Comparison of ENCODE assay signal across 8 cellular contexts in the genomic region with DNA sequence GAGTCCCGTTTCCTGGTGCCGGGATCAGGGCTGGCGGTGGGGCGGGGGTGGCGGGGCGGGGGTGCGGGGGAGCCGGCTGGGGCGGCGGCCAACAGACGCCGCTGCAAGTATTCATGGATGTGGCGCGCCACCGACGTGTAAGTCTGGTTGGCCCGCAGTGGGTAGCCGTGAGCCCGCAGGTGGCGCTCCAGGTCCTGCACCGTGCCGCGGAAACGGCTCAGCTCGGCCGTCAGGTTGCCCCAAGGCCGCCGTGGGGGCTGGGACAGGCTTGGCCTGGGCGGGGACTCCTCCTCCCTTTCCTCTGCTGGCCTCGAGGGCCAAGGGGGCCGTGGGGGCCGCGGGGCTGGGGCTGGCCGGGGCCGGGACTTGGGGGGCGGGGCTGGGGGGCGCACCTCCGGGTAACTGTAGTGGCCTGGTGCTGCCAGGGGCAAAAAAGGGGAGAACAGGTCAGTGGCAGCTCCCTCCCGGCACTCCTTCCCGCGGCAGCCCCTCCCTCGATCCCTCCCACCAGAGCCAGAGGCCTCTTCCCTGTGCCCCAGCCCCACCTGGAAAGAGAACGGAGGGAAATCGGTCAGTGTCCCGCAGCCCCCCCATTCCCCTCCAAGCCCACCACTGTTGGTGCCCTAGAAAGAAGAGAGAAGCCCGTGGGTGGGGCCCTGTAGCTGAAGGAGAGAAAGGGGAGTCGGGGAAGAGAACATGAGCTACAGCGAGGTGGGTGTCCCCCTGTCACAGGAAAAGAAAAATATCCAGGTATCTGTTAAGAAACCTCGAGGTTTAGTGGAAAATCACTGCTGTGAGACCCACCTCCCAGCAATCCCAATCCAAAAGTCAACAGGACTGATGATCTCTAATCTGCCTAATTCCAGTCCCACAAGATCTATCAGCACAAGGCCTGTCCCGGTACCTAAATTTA. TPM values are rescaled to one million over a fixed set of nuclear protein-coding genes. Genes with fewer than 3 reads are reported as not detected.
A peak's percentile ranks its signal among the peaks of the same experiment; 100 is the strongest.
DNase-seq lines count a peak whose midpoint lies in the region; ATAC-seq, FAIRE-seq and TF ChIP-seq lines count a peak whose summit lies in the region.

No MANE protein-coding gene starts in this region.

- POLR2A ChIA-PET in H1 (lab: Charles Lee; ENCODE audit: partially characterized antibody): interaction anchor here (0.8 to 2.2 kb wide), 10 partner anchors 12 to 89 kb away, joined by 3 to 7 read pairs (median 4); a partner anchor contains a TSS

- no peak overlapping the region for H2BK120ac ChIP-seq in H1 (replicated peaks; ENCODE audit: low read depth, low read length)

- peak overlapping the region; percentile 92 for H4K8ac ChIP-seq in H1 (ENCODE audit: extremely low read depth, insufficient read depth, low read length)

- H3K4me1 ChIP-seq in ES-I3 (ENCODE audit: insufficient read depth, low read length) (peaks cover 6% of the 10 kb centered on the region; the same call in 1 of the 2 replicates), H1 (replicated peaks in 1 of 4; ENCODE audit: control insufficient read depth in 3 of 4, insufficient read depth in 4 of 4, low read length in 3 of 4) (peaks cover 0 to 16% (median 7%) of the 10 kb centered on the region in 4 experiments; a peak in 5 of 7 replicates), mucosa of descending colon (ENCODE audit: low read depth) (peaks cover 13% of the 10 kb centered on the region)

- no peak overlapping the region for H3K27ac ChIP-seq in H1 (ENCODE audit: low read depth, low read length)

- CTCF ChIA-PET in H1 (lab: Charles Lee; ENCODE audit: partially characterized antibody): interaction anchor here (0.5 to 7.5 kb wide), 14 partner anchors 10 to 212 kb away, joined by 3 to 61 read pairs (median 4); no protein-coding TSS in a partner anchor

- no peaks in the 10 kb centered on the region; the same call in 1 of the 2 replicates for H3K23me2 ChIP-seq in H1 (ENCODE audit: low read depth, low read length)

- no peak for FAIRE-seq in H1 (lab: Jason Lieb, UNC)

- TF ChIP-seq POLR2A in H1 (IDR thresholded peaks at IDR 0.05; ENCODE audit: control extremely low read depth in 1 of 2, low read depth in 2 of 2, low read length in 2 of 2): no peak

- 0 out of 2 replicates have a peak overlapping the region, but pooled peaks have one; percentile 71 for H2BK12ac ChIP-seq in H1 (ENCODE audit: low read depth, low read length)

- H3K27me3 ChIP-seq in H1 (replicated peaks in 1 of 4; ENCODE audit: control insufficient read depth in 3 of 4, extremely low read depth in 1 of 4, insufficient read depth in 3 of 4, low read length in 3 of 4): peaks cover 0 to 13% (median 11%) of the 10 kb centered on the region in 4 experiments; a peak in 5 of 7 replicates

- H3K23ac ChIP-seq in H1 (ENCODE audit: insufficient read length): no peak overlapping the region

- H3K4me1 Mint-ChIP-seq in stimulated activated naive B cell treated with anti-CD40 and anti-IgM and Interleukin-4, amounts not matched to agents 10 μg/mL and 1 μg/mL and 100 μg/mL, for 72 hours: peaks cover 20 to 28% of the 10 kb centered on the region in 2 donors

- peak overlapping the region; percentile 53; the same call in 1 of the 2 replicates for H2BK15ac ChIP-seq in H1 (ENCODE audit: low read length)

- TF ChIP-seq CTCF in H1 (IDR thresholded peaks at IDR 0.05; ENCODE audit: control extremely low read depth in 1 of 3, insufficient read depth in 1 of 3, low read depth in 1 of 3, low read length in 3 of 3): peak in 2 of 3 experiments; percentile 68 to 83; a peak in 3 of 4 replicates
- peak; percentile 17 for TF ChIP-seq CTCF in mucosa of descending colon (IDR thresholded peaks at IDR 0.05)

- H4K91ac ChIP-seq in H1 (replicated peaks; ENCODE audit: insufficient read length, low read length): no peak overlapping the region

- no peak overlapping the region for H2AK5ac ChIP-seq in H1 (ENCODE audit: low read depth, low read length)

- no peaks in the 10 kb centered on the region for H3K79me1 ChIP-seq in H1 (ENCODE audit: low read depth, low read length)

- H2BK5ac ChIP-seq in H1 (ENCODE audit: low read depth, low read length): no peak overlapping the region; the same call in 1 of the 2 replicates

- TF ChIP-seq RAD21 in H1 (IDR thresholded peaks at IDR 0.05 in 1 of 2, conservative IDR thresholded peaks at IDR 0.05 in 1 of 2; ENCODE audit: low read depth in 2 of 2, low read length in 2 of 2): peak; percentile 73 to 80

- H3K79me2 ChIP-seq in H1 (ENCODE audit: control insufficient read depth in 1 of 2, insufficient read depth in 2 of 2, low read length in 2 of 2): no peaks in the 10 kb centered on the region

- H3K9me3 Mint-ChIP-seq in stimulated activated naive B cell treated with anti-CD40 and anti-IgM and Interleukin-4, amounts not matched to agents 10 μg/mL and 1 μg/mL and 100 μg/mL, for 72 hours: no peaks in the 10 kb centered on the region

- H3K4me3 ChIP-seq in H1 (ENCODE audit: extremely low read depth in 1 of 4, insufficient read depth in 2 of 4, low read depth in 3 of 4, low read length in 4 of 4) (peak overlapping the region; percentile 12 to 60 (median 28)), mucosa of descending colon (no peak overlapping the region)

- no peak overlapping the region for H3K4ac ChIP-seq in H1 (replicated peaks; ENCODE audit: insufficient read length, low read depth, low read length)

- peak overlapping the region; percentile 95 for H3K18ac ChIP-seq in H1 (ENCODE audit: extremely low read depth, low read length)

- no peak overlapping the region for H3K4me3 Mint-ChIP-seq in stimulated activated naive B cell treated with anti-CD40 and anti-IgM and Interleukin-4, amounts not matched to agents 10 μg/mL and 1 μg/mL and 100 μg/mL, for 72 hours

- no peaks in the 10 kb centered on the region for H3K9me3 ChIP-seq in ES-I3 (ENCODE audit: control insufficient read depth, insufficient read depth, low read length)
- no peaks in the 10 kb centered on the region for H3K9me3 ChIP-seq in H1 (ENCODE audit: insufficient read depth in 2 of 2, low read depth in 1 of 2, low read length in 1 of 2)
- no peaks in the 10 kb centered on the region for H3K9me3 ChIP-seq in mucosa of descending colon

- H3K27ac Mint-ChIP-seq in stimulated activated naive B cell treated with anti-CD40 and anti-IgM and Interleukin-4, amounts not matched to agents 10 μg/mL and 1 μg/mL and 100 μg/mL, for 72 hours: no peak overlapping the region

- TF ChIP-seq EP300 in H1 (IDR thresholded peaks at IDR 0.05; ENCODE audit: borderline replicate concordance in 1 of 2, low read depth in 2 of 2, low read length in 2 of 2): peak in 1 of 2 experiments; percentile 62; a peak in 1 of 3 replicates

- H3K4me2 ChIP-seq in H1 (ENCODE audit: insufficient read depth in 1 of 2, low read depth in 2 of 2, low read length in 2 of 2): peak overlapping the region; percentile 39 to 66; a peak in 3 of 4 replicates

- H3K27me3 Mint-ChIP-seq in stimulated activated naive B cell treated with anti-CD40 and anti-IgM and Interleukin-4, amounts not matched to agents 10 μg/mL and 1 μg/mL and 100 μg/mL, for 72 hours: peaks cover 63 to 81% of the 10 kb centered on the region in 2 donors

- H3K56ac ChIP-seq in H1 (replicated peaks; ENCODE audit: insufficient read length, low read depth, low read length): no peak overlapping the region

- no peaks in the 10 kb centered on the region for H4K20me1 ChIP-seq in H1 (replicated peaks in 1 of 2; ENCODE audit: control insufficient read depth in 1 of 2, insufficient read depth in 2 of 2, low read length in 2 of 2)

- peak overlapping the region; percentile 61; the same call in 1 of the 2 replicates for H2AFZ ChIP-seq in H1 (ENCODE audit: low read length)

- ATAC-seq in mucosa of descending colon (peak; percentile 91), GM19452 (IDR thresholded peaks at IDR 0.05; ENCODE audit: unreplicated experiment) (no peak)
- ATAC-seq in stimulated activated naive B cell treated with anti-CD40 and anti-IgM and Interleukin-4, amounts not matched to agents 10 μg/mL and 1 μg/mL and 100 μg/mL, for 72 hours (replicated peaks): peak; percentile 61 to 68

- DNase-seq in NCI-H510A treated with DMSO at 0.1 percent for 48 hours (lab: John Stamatoyannopoulos, UW) (peak; percentile 50), H1 (ENCODE audit: low read depth in 1 of 2, low spot score in 2 of 2) (peak; percentile 73 to 92), mucosa of descending colon (peak; percentile 86 to 90 (median 86)), SKM-1 treated with dmso at 0.1 percent for 144 hours (lab: John Stamatoyannopoulos, UW; ENCODE audit: unreplicated experiment) (no peak)
- DNase-seq in activated CD8-positive, alpha-beta memory T cell treated with anti-CD3 and anti-CD28 coated beads for 1 hour (ENCODE audit: extremely low read depth in 1 of 2, low read depth in 1 of 2): peak; percentile 19 to 60
- DNase-seq in stimulated activated naive B cell treated with anti-CD40 and anti-IgM and Interleukin-4, amounts not matched to agents 10 μg/mL and 1 μg/mL and 100 μg/mL, for 72 hours: peak; percentile 47

- H2BK20ac ChIP-seq in H1 (ENCODE audit: low read length): no peak overlapping the region

- no peaks in the 10 kb centered on the region for H3K36me3 Mint-ChIP-seq in stimulated activated naive B cell treated with anti-CD40 and anti-IgM and Interleukin-4, amounts not matched to agents 10 μg/mL and 1 μg/mL and 100 μg/mL, for 72 hours

- H3K14ac ChIP-seq in H1 (ENCODE audit: insufficient read length): no peak overlapping the region

- H4K5ac ChIP-seq in H1 (ENCODE audit: insufficient read length, low read depth, low read length): no peak overlapping the region

- no peaks in the 10 kb centered on the region for H3K36me3 ChIP-seq in ES-I3 (ENCODE audit: insufficient read depth, low read length)
- no peaks in the 10 kb centered on the region for H3K36me3 ChIP-seq in H1 (ENCODE audit: control insufficient read depth in 2 of 4, insufficient read depth in 4 of 4, low read length in 3 of 4)
- no peaks in the 10 kb centered on the region for H3K36me3 ChIP-seq in mucosa of descending colon (ENCODE audit: low read depth)

- H3K9ac ChIP-seq in ES-I3 (ENCODE audit: low read depth, low read length) (peak overlapping the region; percentile 47), H1 (replicated peaks in 1 of 4; ENCODE audit: extremely low read depth in 1 of 4, low read depth in 3 of 4, low read length in 3 of 4) (peak overlapping the region in 2 of 4 experiments; percentile 48 to 63; a peak in 4 of 7 replicates)

- 41% methylated on average over 8 of the region's 50 CpGs; no CpG with 5 or more reads in 1 of the 2 experiments for WGBS in H1 (ENCODE audit: extremely low coverage in 1 of 2, insufficient coverage in 1 of 2, insufficient read length in 1 of 2, insufficient replicate concordance in 2 of 2, low coverage in 1 of 2, low lambda C conversion rate in 2 of 2, missing lambda C conversion rate in 1 of 2), 2 experiments

- intact Hi-C loops in mucosa of descending colon (cut with DNase I, micrococcal nuclease): no loop called here

RNA-seq across cellular contexts. Expression of a gene that starts 21.3 kb away (rescaled TPM):
- 4.8 and 5.5 TPM in 2 replicates for total RNA-seq in H1 (2021; fragmentation: NEBNext Ultra II Directional; extraction: Animal tissue kit (Norgen Biotek cat#: 25700))
- polyA plus RNA-seq in H1 (2011; rRNA removed): 3.1 and 6.5 TPM in 2 replicates
- 3.8 TPM for polyA plus RNA-seq in H1 (2011; cell fraction: cytosol; rRNA removed)
- polyA plus RNA-seq in H1 (2011; cell fraction: nucleus; rRNA removed): 19.4 TPM
- polyA plus RNA-seq in H1 (2012, experiment 1 of 2): 2.7 to 5.3 TPM (median 4.8 TPM) in 4 replicates
- polyA plus RNA-seq in H1 (2012, experiment 2 of 2): 2.0 TPM
- 2.0 TPM for polyA plus RNA-seq in H1 (2013, experiment 1 of 2)
- polyA plus RNA-seq in H1 (2013, experiment 2 of 2): 2.4 TPM
- 2.6 and 3.6 TPM in 2 replicates for polyA minus RNA-seq in H1 (2011; rRNA and poly(A)+ RNA removed)
- 5.5 TPM for polyA minus RNA-seq in H1 (2011; cell fraction: cytosol; rRNA and poly(A)+ RNA removed)
- 7.9 TPM for polyA minus RNA-seq in H1 (2011; cell fraction: nucleus; rRNA and poly(A)+ RNA removed)
- total RNA-seq in mucosa of descending colon: 10 to 100 TPM; 20.1 to 87.0 (median 36.9) TPM

RNA-seq across cellular contexts. Expression of a gene that starts 40.2 kb away (rescaled TPM):
- total RNA-seq in H1 (2021; fragmentation: NEBNext Ultra II Directional; extraction: Animal tissue kit (Norgen Biotek cat#: 25700)): 36.2 and 38.1 TPM in 2 replicates
- polyA plus RNA-seq in H1 (2011; rRNA removed): 42.2 and 66.3 TPM in 2 replicates
- polyA plus RNA-seq in H1 (2011; cell fraction: cytosol; rRNA removed): 37.2 TPM
- 118 TPM for polyA plus RNA-seq in H1 (2011; cell fraction: nucleus; rRNA removed)
- 32.9 to 50.0 TPM (median 43.7 TPM) in 4 replicates for polyA plus RNA-seq in H1 (2012, experiment 1 of 2)
- 61.0 TPM for polyA plus RNA-seq in H1 (2012, experiment 2 of 2)
- 39.5 TPM for polyA plus RNA-seq in H1 (2013, experiment 1 of 2)
- 41.1 TPM for polyA plus RNA-seq in H1 (2013, experiment 2 of 2)
- 28.8 and 31.4 TPM in 2 replicates for polyA minus RNA-seq in H1 (2011; rRNA and poly(A)+ RNA removed)
- polyA minus RNA-seq in H1 (2011; cell fraction: cytosol; rRNA and poly(A)+ RNA removed): 20.3 TPM
- polyA minus RNA-seq in H1 (2011; cell fraction: nucleus; rRNA and poly(A)+ RNA removed): 41.5 TPM
- 100 to 1,000 TPM in 1 of 3 donors, 10 to 100 TPM in 2; 79.9 to 121 (median 97.4) TPM for total RNA-seq in mucosa of descending colon

RNA-seq across cellular contexts. Expression of a gene that starts 42.3 kb away (rescaled TPM):
- total RNA-seq in H1 (2021; fragmentation: NEBNext Ultra II Directional; extraction: Animal tissue kit (Norgen Biotek cat#: 25700)): 9.4 and 10.9 TPM in 2 replicates
- polyA plus RNA-seq in H1 (2011; rRNA removed): 5.4 and 5.8 TPM in 2 replicates
- 7.0 TPM for polyA plus RNA-seq in H1 (2011; cell fraction: cytosol; rRNA removed)
- polyA plus RNA-seq in H1 (2011; cell fraction: nucleus; rRNA removed): 6.1 TPM
- 9.7 to 13.9 TPM (median 10.9 TPM) in 4 replicates for polyA plus RNA-seq in H1 (2012, experiment 1 of 2)
- 16.2 TPM for polyA plus RNA-seq in H1 (2012, experiment 2 of 2)
- polyA plus RNA-seq in H1 (2013, experiment 1 of 2): 6.4 TPM
- 6.1 TPM for polyA plus RNA-seq in H1 (2013, experiment 2 of 2)
- 4.7 and 5.1 TPM in 2 replicates for polyA minus RNA-seq in H1 (2011; rRNA and poly(A)+ RNA removed)
- 3.7 TPM for polyA minus RNA-seq in H1 (2011; cell fraction: cytosol; rRNA and poly(A)+ RNA removed)
- 4.1 TPM for polyA minus RNA-seq in H1 (2011; cell fraction: nucleus; rRNA and poly(A)+ RNA removed)
- 1 to 10 TPM; 5.0 to 6.8 (median 5.3) TPM for total RNA-seq in mucosa of descending colon

RNA-seq across cellular contexts. Expression of a gene that starts 49.6 kb away (rescaled TPM):
- 0.22 and 0.40 TPM in 2 replicates for total RNA-seq in H1 (2021; fragmentation: NEBNext Ultra II Directional; extraction: Animal tissue kit (Norgen Biotek cat#: 25700))
- polyA plus RNA-seq in H1 (2011; rRNA removed): 0.14 and 0.23 TPM in 2 replicates
- polyA plus RNA-seq in H1 (2011; cell fraction: cytosol; rRNA removed): 0.21 TPM
- 0.71 TPM for polyA plus RNA-seq in H1 (2011; cell fraction: nucleus; rRNA removed)
- polyA plus RNA-seq in H1 (2012, experiment 1 of 2): 0.32 to 0.62 TPM (median 0.36 TPM) in 3 of 4 replicates, not detected in the other
- polyA plus RNA-seq in H1 (2012, experiment 2 of 2): 0.30 TPM
- polyA plus RNA-seq in H1 (2013, experiment 1 of 2): 0.14 TPM
- polyA plus RNA-seq in H1 (2013, experiment 2 of 2): 0.11 TPM
- polyA minus RNA-seq in H1 (2011; rRNA and poly(A)+ RNA removed): 0.16 TPM in 1 of 2 replicates, not detected in the other
- polyA minus RNA-seq in H1 (2011; cell fraction: cytosol; rRNA and poly(A)+ RNA removed): not detected
- 0.90 TPM for polyA minus RNA-seq in H1 (2011; cell fraction: nucleus; rRNA and poly(A)+ RNA removed)
- 1 to 10 TPM in 1 of 3 donors, under 1 TPM in 2; 0.93 to 2.1 (median 0.94) TPM for total RNA-seq in mucosa of descending colon
